In genomic region chr9:249025-249424, GRCh38 we compare ENCODE assay signal across 16 cellular contexts. TPM values are rescaled to one million over a fixed set of nuclear protein-coding genes. Genes with fewer than 3 reads are reported as not detected.
A peak's percentile ranks its signal among the peaks of the same experiment; 100 is the strongest.
DNase-seq lines count a peak whose midpoint lies in the region; ATAC-seq and TF ChIP-seq lines count a peak whose summit lies in the region.
"Had no signal": no experiment of that assay in that cellular context is flagged by ENCODE, and none has a peak within 500 bp of the region (broad histone marks: within the 10 kb centered on the region; RNA-seq: fewer than 3 reads in every experiment).

No MANE protein-coding gene starts in this region.

- no peaks in the 10 kb centered on the region for H3K4me1 ChIP-seq in CD8-positive, alpha-beta T cell (ENCODE audit: insufficient read depth, low read length)
- no peaks in the 10 kb centered on the region for H3K4me1 ChIP-seq in naive thymus-derived CD4-positive, alpha-beta T cell (ENCODE audit: control insufficient read depth in 2 of 2, insufficient read depth in 2 of 2, low read length in 2 of 2)
- H3K4me1 ChIP-seq: gastrocnemius medialis, parathyroid adenoma had no signal

- TF ChIP-seq CTCF in CD8-positive, alpha-beta T cell (IDR thresholded peaks at IDR 0.05): no peak

- peaks cover 4% of the 10 kb centered on the region for H3K27me3 Mint-ChIP-seq in CD8-positive, alpha-beta T cell (ENCODE audit: low read depth)
- H3K27me3 Mint-ChIP-seq in activated T-helper 1 cell treated with anti-CD3 and anti-CD28 coated beads, Interleukin-12 subunit alpha, Interleukin-12 subunit beta, Interleukin-2, Interleukin-4 antibody, amounts not matched to agents 30 ng/mL and 10 ng/mL and 1 ng/mL, durations not matched to agents 14 hours and 24 hours and 36 hours (ENCODE audit: insufficient read depth): peaks cover 2% of the 10 kb centered on the region
- H3K27me3 Mint-ChIP-seq in naive thymus-derived CD4-positive, alpha-beta T cell: peaks cover 0 to 10% (median 0%) of the 10 kb centered on the region in 5 donors
- no peaks in the 10 kb centered on the region for H3K27me3 Mint-ChIP-seq in activated T-cell treated with anti-CD3 and anti-CD28 coated beads, Interleukin-2, amount 50 U/mL, for 24 hours
- H3K27me3 Mint-ChIP-seq: B cell had no signal

- no peaks in the 10 kb centered on the region for H3K27me3 ChIP-seq in CD8-positive, alpha-beta T cell (ENCODE audit: insufficient read depth, low read length)
- H3K27me3 ChIP-seq in naive thymus-derived CD4-positive, alpha-beta T cell (ENCODE audit: control insufficient read depth in 2 of 2, insufficient read depth in 2 of 2, low read length in 2 of 2): no peaks in the 10 kb centered on the region
- H3K27me3 ChIP-seq: gastrocnemius medialis had no signal

- peak overlapping the region; percentile 55 for H3K27ac Mint-ChIP-seq in CD8-positive, alpha-beta T cell
- H3K27ac Mint-ChIP-seq in activated T-helper 1 cell treated with anti-CD3 and anti-CD28 coated beads, Interleukin-12 subunit alpha, Interleukin-12 subunit beta, Interleukin-2, Interleukin-4 antibody, amounts not matched to agents 30 ng/mL and 10 ng/mL and 1 ng/mL, durations not matched to agents 14 hours and 24 hours and 36 hours: peak overlapping the region; percentile 80
- peak overlapping the region in 2 of 9 donors; percentile 61 to 67 for H3K27ac Mint-ChIP-seq in naive thymus-derived CD4-positive, alpha-beta T cell
- H3K27ac Mint-ChIP-seq in activated T-cell treated with anti-CD3 and anti-CD28 coated beads, Interleukin-2, amount 50 U/mL, for 24 hours: no peak overlapping the region
- H3K27ac Mint-ChIP-seq: B cell, H9 had no signal

- no peaks in the 10 kb centered on the region for H3K36me3 Mint-ChIP-seq in CD8-positive, alpha-beta T cell
- H3K36me3 Mint-ChIP-seq in activated T-helper 1 cell treated with anti-CD3 and anti-CD28 coated beads, Interleukin-12 subunit alpha, Interleukin-12 subunit beta, Interleukin-2, Interleukin-4 antibody, amounts not matched to agents 30 ng/mL and 10 ng/mL and 1 ng/mL, durations not matched to agents 14 hours and 24 hours and 36 hours (ENCODE audit: low read depth): peaks cover 13% of the 10 kb centered on the region
- H3K36me3 Mint-ChIP-seq in naive thymus-derived CD4-positive, alpha-beta T cell: peaks cover 0 to 28% (median 0%) of the 10 kb centered on the region in 5 donors
- no peaks in the 10 kb centered on the region for H3K36me3 Mint-ChIP-seq in activated T-cell treated with anti-CD3 and anti-CD28 coated beads, Interleukin-2, amount 50 U/mL, for 24 hours (ENCODE audit: low read depth)

- ATAC-seq in CD8-positive, alpha-beta T cell: peak; percentile 46
- peak; percentile 56 for ATAC-seq in naive thymus-derived CD4-positive, alpha-beta T cell
- ATAC-seq in GM18861 (IDR thresholded peaks at IDR 0.05; ENCODE audit: unreplicated experiment): no peak
- ATAC-seq: gastrocnemius medialis had no signal

- no peaks in the 10 kb centered on the region for H3K36me3 ChIP-seq in CD8-positive, alpha-beta T cell (ENCODE audit: insufficient read depth, low read length)
- H3K36me3 ChIP-seq in naive thymus-derived CD4-positive, alpha-beta T cell (ENCODE audit: control insufficient read depth in 2 of 3, insufficient read depth in 3 of 3, low read length in 3 of 3): no peaks in the 10 kb centered on the region
- H3K36me3 ChIP-seq: gastrocnemius medialis, WERI-Rb-1 had no signal

- CTCF ChIA-PET in CD8-positive, alpha-beta T cell (lab: Charles Lee): no interaction called here
- CTCF ChIA-PET in naive thymus-derived CD4-positive, alpha-beta T cell (lab: Charles Lee): no interaction called here

- H3K9me3 Mint-ChIP-seq in CD8-positive, alpha-beta T cell: no peaks in the 10 kb centered on the region
- no peaks in the 10 kb centered on the region for H3K9me3 Mint-ChIP-seq in activated T-helper 1 cell treated with anti-CD3 and anti-CD28 coated beads, Interleukin-12 subunit alpha, Interleukin-12 subunit beta, Interleukin-2, Interleukin-4 antibody, amounts not matched to agents 30 ng/mL and 10 ng/mL and 1 ng/mL, durations not matched to agents 14 hours and 24 hours and 36 hours
- no peaks in the 10 kb centered on the region for H3K9me3 Mint-ChIP-seq in naive thymus-derived CD4-positive, alpha-beta T cell
- no peaks in the 10 kb centered on the region for H3K9me3 Mint-ChIP-seq in activated T-cell treated with anti-CD3 and anti-CD28 coated beads, Interleukin-2, amount 50 U/mL, for 24 hours

- no peaks in the 10 kb centered on the region for H3K9me3 ChIP-seq in CD8-positive, alpha-beta T cell (ENCODE audit: low read length)
- H3K9me3 ChIP-seq in naive thymus-derived CD4-positive, alpha-beta T cell (ENCODE audit: control insufficient read depth in 2 of 3, low read length in 3 of 3): no peaks in the 10 kb centered on the region
- H3K9me3 ChIP-seq: gastrocnemius medialis had no signal

- POLR2A ChIA-PET in CD8-positive, alpha-beta T cell (lab: Charles Lee): no interaction called here
- POLR2A ChIA-PET in naive thymus-derived CD4-positive, alpha-beta T cell (lab: Charles Lee): no interaction called here

- no peak overlapping the region for H3K4me3 ChIP-seq in CD8-positive, alpha-beta T cell (ENCODE audit: low read depth, low read length)
- H3K4me3 ChIP-seq in naive thymus-derived CD4-positive, alpha-beta T cell (ENCODE audit: low read length): no peak overlapping the region
- H3K4me3 ChIP-seq: gastrocnemius medialis had no signal

- H3K4me3 Mint-ChIP-seq in CD8-positive, alpha-beta T cell: no peak overlapping the region
- H3K4me3 Mint-ChIP-seq in activated T-helper 1 cell treated with anti-CD3 and anti-CD28 coated beads, Interleukin-12 subunit alpha, Interleukin-12 subunit beta, Interleukin-2, Interleukin-4 antibody, amounts not matched to agents 30 ng/mL and 10 ng/mL and 1 ng/mL, durations not matched to agents 14 hours and 24 hours and 36 hours: no peak overlapping the region
- peak overlapping the region in 1 of 10 donors; percentile 67 for H3K4me3 Mint-ChIP-seq in naive thymus-derived CD4-positive, alpha-beta T cell
- H3K4me3 Mint-ChIP-seq in activated T-cell treated with anti-CD3 and anti-CD28 coated beads, Interleukin-2, amount 50 U/mL, for 24 hours: no peak overlapping the region
- H3K4me3 Mint-ChIP-seq: B cell, H9 had no signal

- peak in 1 of 7 experiments; percentile 29 for DNase-seq in CD8-positive, alpha-beta T cell
- DNase-seq in SW480 (ENCODE audit: low spot score): peak; percentile 12
- no peak for DNase-seq in activated T-helper 1 cell treated with anti-CD3 and anti-CD28 coated beads, Interleukin-12 subunit alpha, Interleukin-12 subunit beta, Interleukin-2, Interleukin-4 antibody, amounts not matched to agents 30 ng/mL and 10 ng/mL and 1 ng/mL, durations not matched to agents 14 hours and 24 hours and 36 hours (ENCODE audit: low spot score)
- DNase-seq in naive thymus-derived CD4-positive, alpha-beta T cell: peak in 5 of 9 donors; percentile 3 to 12 (median 9)
- no peak for DNase-seq in activated T-cell treated with anti-CD3 and anti-CD28 coated beads, Interleukin-2, amount 50 U/mL, for 24 hours
- DNase-seq in NCI-H226: no peak
- DNase-seq in iPS-NIHi7 (ENCODE audit: extremely low spot score): no peak
- DNase-seq: DND-41, gastrocnemius medialis, H9, IMR-90, NCI-H1105 treated with DMSO at 0.1 percent for 48 hours, WERI-Rb-1 had no signal

- H3K27ac ChIP-seq in CD8-positive, alpha-beta T cell (ENCODE audit: low read depth, low read length): no peak overlapping the region
- no peak overlapping the region for H3K27ac ChIP-seq in naive thymus-derived CD4-positive, alpha-beta T cell (ENCODE audit: low read depth, low read length)
- H3K27ac ChIP-seq: gastrocnemius medialis, parathyroid adenoma, WERI-Rb-1 had no signal

- intact Hi-C loops in CD8-positive, alpha-beta T cell (cut with DNase I, micrococcal nuclease): no loop called here
- intact Hi-C loops in activated T-helper 1 cell treated with anti-CD3 and anti-CD28 coated beads, Interleukin-12 subunit alpha, Interleukin-12 subunit beta, Interleukin-2, Interleukin-4 antibody, amounts not matched to agents 30 ng/mL and 10 ng/mL and 1 ng/mL, durations not matched to agents 14 hours and 24 hours and 36 hours (cut with micrococcal nuclease): loop anchor here (1.0 kb wide), 1 partner anchor 23 kb away; no protein-coding TSS in a partner anchor
- intact Hi-C loops in naive thymus-derived CD4-positive, alpha-beta T cell (cut with micrococcal nuclease): no loop called here

- H3K4me1 Mint-ChIP-seq in CD8-positive, alpha-beta T cell (ENCODE audit: low read depth): peaks cover 11% of the 10 kb centered on the region
- peaks cover 25% of the 10 kb centered on the region for H3K4me1 Mint-ChIP-seq in activated T-helper 1 cell treated with anti-CD3 and anti-CD28 coated beads, Interleukin-12 subunit alpha, Interleukin-12 subunit beta, Interleukin-2, Interleukin-4 antibody, amounts not matched to agents 30 ng/mL and 10 ng/mL and 1 ng/mL, durations not matched to agents 14 hours and 24 hours and 36 hours (ENCODE audit: low read depth)
- peaks cover 7 to 39% (median 11%) of the 10 kb centered on the region in 7 donors for H3K4me1 Mint-ChIP-seq in naive thymus-derived CD4-positive, alpha-beta T cell
- H3K4me1 Mint-ChIP-seq in activated T-cell treated with anti-CD3 and anti-CD28 coated beads, Interleukin-2, amount 50 U/mL, for 24 hours (ENCODE audit: low read depth): peaks cover 9% of the 10 kb centered on the region

RNA-seq across cellular contexts. Expression of gene DOCK8, which starts 34.4 kb away (rescaled TPM):
- 100 to 1,000 TPM; 104 to 116 TPM for total RNA-seq in CD8-positive, alpha-beta T cell
- total RNA-seq in activated T-helper 1 cell treated with anti-CD3 and anti-CD28 coated beads, Interleukin-12 subunit alpha, Interleukin-12 subunit beta, Interleukin-2, Interleukin-4 antibody, amounts not matched to agents 30 ng/mL and 10 ng/mL and 1 ng/mL, durations not matched to agents 14 hours and 24 hours and 36 hours: 120 and 122 TPM in 2 replicates
- total RNA-seq in naive thymus-derived CD4-positive, alpha-beta T cell: 100 to 1,000 TPM; 162 to 294 (median 280) TPM
- 10 to 100 TPM; 47.7 to 84.6 TPM for polyA plus RNA-seq in naive thymus-derived CD4-positive, alpha-beta T cell
- total RNA-seq: IMR-90 had no signal
- polyA plus RNA-seq: IMR-90 had no signal

Comparison
In these comparisons a context has a peak if more than half of its experiments do, and no peak if none do; other contexts are left out.
1. DNase-seq: peak in SW480 (single experiment) and naive thymus-derived CD4-positive, alpha-beta T cell (5 of 9); none in activated T-helper 1 cell treated with anti-CD3 and anti-CD28 coated beads, Interleukin-12 subunit alpha, Interleukin-12 subunit beta, Interleukin-2, Interleukin-4 antibody, amounts not matched to agents 30 ng/mL and 10 ng/mL and 1 ng/mL, durations not matched to agents 14 hours and 24 hours and 36 hours (single experiment), activated T-cell treated with anti-CD3 and anti-CD28 coated beads, Interleukin-2, amount 50 U/mL, for 24 hours (single experiment), NCI-H226 (single experiment) and iPS-NIHi7 (single experiment).